17 cellular contexts compared by ENCODE assay signal in the genomic region with DNA sequence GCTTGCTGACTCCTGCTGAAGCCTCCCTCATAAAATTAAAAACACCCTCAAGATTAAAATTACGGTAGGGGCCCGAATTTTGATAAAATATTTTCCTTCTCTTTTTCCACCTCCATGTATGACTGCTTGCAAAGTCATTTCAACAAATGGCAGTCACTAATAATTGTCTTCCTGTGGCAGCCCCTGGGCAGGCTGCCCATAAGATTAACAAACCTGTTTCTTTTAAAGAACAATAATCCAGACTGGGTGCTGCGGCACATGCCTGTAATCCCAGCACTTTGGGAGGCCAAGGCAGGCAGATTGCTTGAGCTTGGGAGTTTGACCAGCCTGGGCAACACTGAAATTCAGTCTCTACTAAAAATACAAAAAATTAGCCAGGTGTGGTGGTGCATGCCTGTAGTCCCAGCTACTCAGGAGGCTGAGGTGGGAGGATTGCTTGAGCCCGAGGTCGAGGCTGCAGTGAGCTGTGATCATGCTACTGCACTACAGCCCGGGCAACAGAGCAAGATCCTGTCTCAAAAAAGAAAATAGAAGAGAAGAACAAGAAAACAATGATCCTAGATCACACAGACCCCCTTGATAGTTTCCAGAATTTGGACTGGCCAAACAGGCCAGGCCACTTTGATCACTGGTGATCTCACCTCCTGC. TPM values are rescaled to one million over a fixed set of nuclear protein-coding genes. Genes with fewer than 3 reads are reported as not detected.
DNase-seq lines count a peak whose midpoint lies in the region; ATAC-seq, FAIRE-seq and TF ChIP-seq lines count a peak whose summit lies in the region.
"Had no signal": no experiment of that assay in that cellular context is flagged by ENCODE, and none has a peak within 500 bp of the region (broad histone marks: within the 10 kb centered on the region; RNA-seq: fewer than 3 reads in every experiment).

No MANE protein-coding gene starts in this region.

- H3K27me3 ChIP-seq in stomach (no peaks in the 10 kb centered on the region), smooth muscle cell (ENCODE audit: low read depth) (no peaks in the 10 kb centered on the region)

- no peak overlapping the region for H3K4me3 ChIP-seq in SK-N-MC
- H3K4me3 ChIP-seq in kidney (ENCODE audit: low read length in 2 of 2), result no peak overlapping the region
- H3K4me3 ChIP-seq in stomach, result no peak overlapping the region
- H3K4me3 ChIP-seq in smooth muscle cell, result no peak overlapping the region

- DNase-seq in DMS53 (lab: John Stamatoyannopoulos, UW), result peak; percentile 16
- no peak for DNase-seq in DMS53 treated with DMSO at 0.1 percent for 48 hours (lab: John Stamatoyannopoulos, UW; ENCODE audit: unreplicated experiment)
- no peak for DNase-seq in SK-N-MC (ENCODE audit: low read depth, low spot score)
- DNase-seq in kidney, result no peak
- DNase-seq in stomach, result peak; percentile 74
- DNase-seq in smooth muscle cell (lab: John Stamatoyannopoulos, UW; ENCODE audit: unreplicated experiment), result no peak
- DNase-seq: activated CD4-positive, alpha-beta T cell treated with anti-CD3 and anti-CD28 coated beads for 4 hours; CD8-positive, alpha-beta T cell; effector CD4-positive, alpha-beta T cell; KBM-7; left colon; NCI-H1417 had no signal

- H3K4me1 ChIP-seq in kidney (ENCODE audit: control insufficient read depth in 1 of 2, insufficient read depth in 1 of 2, low read depth in 1 of 2, low read length in 2 of 2) (no peaks in the 10 kb centered on the region), stomach (peaks cover 24 to 66% (median 46%) of the 10 kb centered on the region in 4 donors), smooth muscle cell (ENCODE audit: low read depth) (peaks cover 9% of the 10 kb centered on the region)

- H3K9me3 ChIP-seq in SK-N-MC (ENCODE audit: low read depth, low read length) (peaks cover 2% of the 10 kb centered on the region; the same call in 1 of the 2 replicates), kidney (ENCODE audit: control insufficient read depth in 1 of 2, low read length in 2 of 2) (no peaks in the 10 kb centered on the region), stomach (no peaks in the 10 kb centered on the region), smooth muscle cell (replicated peaks; ENCODE audit: low read depth) (no peaks in the 10 kb centered on the region)

- H3K36me3 ChIP-seq in SK-N-MC (ENCODE audit: insufficient read depth, low read length) (peaks cover 38% of the 10 kb centered on the region), kidney (ENCODE audit: control insufficient read depth in 1 of 2, insufficient read depth in 2 of 2, low read length in 2 of 2) (peaks cover 0 to 2% of the 10 kb centered on the region in 2 donors), stomach (peaks cover 0 to 19% (median 11%) of the 10 kb centered on the region in 4 donors), smooth muscle cell (ENCODE audit: low read depth) (peaks cover 9% of the 10 kb centered on the region)

- no peak for TF ChIP-seq EP300 in stomach (IDR thresholded peaks at IDR 0.05)

- no peak for TF ChIP-seq CTCF in kidney (IDR thresholded peaks at IDR 0.05; ENCODE audit: borderline replicate concordance, extremely low read depth, insufficient read depth)
- TF ChIP-seq CTCF in stomach (IDR thresholded peaks at IDR 0.05), result no peak
- no peak for TF ChIP-seq CTCF in smooth muscle cell (IDR thresholded peaks at IDR 0.05; ENCODE audit: borderline replicate concordance, insufficient read depth, poor library complexity, severe bottlenecking)

- H3K9ac ChIP-seq in SK-N-MC (ENCODE audit: insufficient read length), result no peak overlapping the region
- no peak overlapping the region for H3K9ac ChIP-seq in kidney (ENCODE audit: low read length in 2 of 2)
- no peak overlapping the region for H3K9ac ChIP-seq in smooth muscle cell (ENCODE audit: low read depth)

- ATAC-seq in HG02588 (IDR thresholded peaks at IDR 0.05; ENCODE audit: unreplicated experiment) (no peak), HG02852 (IDR thresholded peaks at IDR 0.05; ENCODE audit: unreplicated experiment) (no peak)
- ATAC-seq: activated naive CD4-positive, alpha-beta T cell treated with anti-CD3 and anti-CD28 coated beads, Interleukin-2, amount 50 U/mL, for 72 hours; CD8-positive, alpha-beta T cell; HCT116; left colon had no signal

- H4K20me1 ChIP-seq in smooth muscle cell (ENCODE audit: low read depth), result peaks cover 13% of the 10 kb centered on the region

- no peak overlapping the region for H2AFZ ChIP-seq in smooth muscle cell (ENCODE audit: low read depth)

- TF ChIP-seq POLR2A in stomach (IDR thresholded peaks at IDR 0.05), result no peak

- WGBS in stomach, 5 donors, result 58 to 71% (median 68%) methylated on average over 6 of the region's 6 CpGs
- 95% methylated on average over 6 of the region's 6 CpGs for WGBS in smooth muscle cell (ENCODE audit: low lambda C conversion rate)

- H3K27ac ChIP-seq in SK-N-MC, result peak overlapping the region; percentile 95
- peak overlapping the region; percentile 10 to 78 for H3K27ac ChIP-seq in kidney (ENCODE audit: low read depth in 2 of 2, low read length in 2 of 2)
- H3K27ac ChIP-seq in stomach, result peak overlapping the region; percentile 49 to 71 (median 69)
- no peak overlapping the region for H3K27ac ChIP-seq in smooth muscle cell (ENCODE audit: low read depth)

- no peak overlapping the region for H3K4me2 ChIP-seq in smooth muscle cell

- FAIRE-seq in kidney (lab: Jason Lieb, UNC), result no peak
- FAIRE-seq: A204.1 had no signal

- peaks cover 29% of the 10 kb centered on the region for H3K79me2 ChIP-seq in smooth muscle cell (ENCODE audit: low read depth)

- no peaks in the 10 kb centered on the region for H3F3A ChIP-seq in smooth muscle cell (ENCODE audit: low read depth)

- intact Hi-C loops in kidney (cut with DNase I), result no loop called here
- intact Hi-C loops in stomach (cut with DNase I; ENCODE audit: low total_unique reads), result no loop called here

RNA-seq across cellular contexts. Expression of gene SAV1, which starts 8.7 kb away (rescaled TPM):
- 36.9 TPM for total RNA-seq in kidney
- polyA plus RNA-seq in kidney (ENCODE audit: insufficient read depth, low read depth, low replicate concordance), result 18.5 TPM
- 10 to 100 TPM; 11.2 to 58.0 (median 26.2) TPM for total RNA-seq in stomach
- polyA plus RNA-seq in stomach, result 10 to 100 TPM; 19.0 to 37.0 (median 25.7) TPM
- 17.7 and 24.8 TPM in 2 replicates for total RNA-seq in smooth muscle cell
- 17.7 and 18.4 TPM in 2 replicates for polyA plus RNA-seq in smooth muscle cell

Comparison
In these comparisons a context has a peak if more than half of its experiments do, and no peak if none do; other contexts are left out.
1. DNase-seq: peak in DMS53 (single experiment) and stomach (single experiment); none in DMS53 treated with DMSO at 0.1 percent for 48 hours (single experiment), SK-N-MC (single experiment), kidney (single experiment) and smooth muscle cell (single experiment).